Comparison of ENCODE assay signal across 1 cellular context in genomic region chr17:76726766-76727718, GRCh38.
TF ChIP-seq lines count a peak whose summit lies in the region.

A gene with protein sequence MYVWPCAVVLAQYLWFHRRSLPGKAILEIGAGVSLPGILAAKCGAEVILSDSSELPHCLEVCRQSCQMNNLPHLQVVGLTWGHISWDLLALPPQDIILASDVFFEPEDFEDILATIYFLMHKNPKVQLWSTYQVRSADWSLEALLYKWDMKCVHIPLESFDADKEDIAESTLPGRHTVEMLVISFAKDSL (plus strand): TSS chr17:76726839. CDS start chr17:76729711, 2,872 bp downstream.

TF ChIP-seq in HepG2, 621 proteins besides CTCF, POLR2A, EP300 and RAD21 (continued from another document and continues in another):
- TF ChIP-seq RNF2 (conservative IDR thresholded peaks at IDR 0.05; ENCODE audit: low read depth) (peak; percentile 69; the same call in 1 of the 2 replicates), POGK (CRISPR knock-in tag; conservative IDR thresholded peaks at IDR 0.05) (peak; percentile 61; the same call in 1 of the 2 replicates), STAG1 (CRISPR knock-in tag; IDR thresholded peaks at IDR 0.05) (peak; percentile 55), ZNF776 (CRISPR knock-in tag; IDR thresholded peaks at IDR 0.05) (no peak; the same call in 1 of the 2 replicates), ZNF329 (CRISPR knock-in tag; IDR thresholded peaks at IDR 0.05; ENCODE audit: low read depth) (no peak), ZNF639 (CRISPR knock-in tag; conservative IDR thresholded peaks at IDR 0.05) (no peak), ZNF510 (CRISPR knock-in tag; IDR thresholded peaks at IDR 0.05; ENCODE audit: low read depth) (peak; percentile 88; the same call in 1 of the 2 replicates), SRSF9 (IDR thresholded peaks at IDR 0.05; ENCODE audit: borderline replicate concordance, insufficient read depth, low read depth, low read length, poor library complexity, severe bottlenecking) (no peak), RELA (CRISPR knock-in tag; IDR thresholded peaks at IDR 0.05) (0 out of 2 replicates have a peak, but pooled peaks have one; percentile 9), ARID5B (CRISPR knock-in tag; IDR thresholded peaks at IDR 0.05) (no peak), ZNF275 (CRISPR knock-in tag; IDR thresholded peaks at IDR 0.05; ENCODE audit: borderline replicate concordance) (no peak), SIX4 (CRISPR knock-in tag; IDR thresholded peaks at IDR 0.05) (no peak), THAP11 (CRISPR knock-in tag; IDR thresholded peaks at IDR 0.05) (peak; percentile 15; the same call in 1 of the 2 replicates), ZIK1 (CRISPR knock-in tag; IDR thresholded peaks at IDR 0.05; ENCODE audit: borderline replicate concordance, low read depth) (no peak), ZNF20 (CRISPR knock-in tag; IDR thresholded peaks at IDR 0.05) (0 out of 2 replicates have a peak, but pooled peaks have one; percentile 60), ZKSCAN1 (IDR thresholded peaks at IDR 0.05; ENCODE audit: low read length) (no peak), ATF7-NPFF (CRISPR knock-in tag; IDR thresholded peaks at IDR 0.05; ENCODE audit: low read depth) (no peak; the same call in 1 of the 2 replicates), ZNF704 (CRISPR knock-in tag; IDR thresholded peaks at IDR 0.05; ENCODE audit: borderline replicate concordance) (0 out of 2 replicates have a peak, but pooled peaks have one; percentile 53), MEIS2 (CRISPR knock-in tag; IDR thresholded peaks at IDR 0.05) (peak; percentile 29; the same call in 1 of the 2 replicates), ZNF607 (CRISPR knock-in tag; IDR thresholded peaks at IDR 0.05; ENCODE audit: borderline replicate concordance) (0 out of 2 replicates have a peak, but pooled peaks have one; percentile 10), ZNF761 (CRISPR knock-in tag; conservative IDR thresholded peaks at IDR 0.05) (peak; percentile 21; the same call in 1 of the 2 replicates), ZBTB42 (CRISPR knock-in tag; IDR thresholded peaks at IDR 0.05) (peak; percentile 77; the same call in 1 of the 2 replicates), RBM39 (IDR thresholded peaks at IDR 0.05; ENCODE audit: low read depth, low read length, poor library complexity, severe bottlenecking) (peak; percentile 53), MZF1 (CRISPR knock-in tag; IDR thresholded peaks at IDR 0.05; ENCODE audit: borderline replicate concordance) (no peak), HMG20B (CRISPR knock-in tag; conservative IDR thresholded peaks at IDR 0.05) (no peak), ZNF292 (CRISPR knock-in tag; IDR thresholded peaks at IDR 0.05; ENCODE audit: borderline replicate concordance, low read depth) (no peak; the same call in 1 of the 2 replicates), SRSF4 (IDR thresholded peaks at IDR 0.05; ENCODE audit: low read depth, low read length, poor library complexity, severe bottlenecking) (no peak), SETDB1 (CRISPR knock-in tag; IDR thresholded peaks at IDR 0.05; ENCODE audit: borderline replicate concordance) (no peak), HMG20A (CRISPR knock-in tag; IDR thresholded peaks at IDR 0.05; ENCODE audit: borderline replicate concordance) (no peak), SNRNP70 (IDR thresholded peaks at IDR 0.05; ENCODE audit: low read depth, low read length) (no peak), ZC3H13 (CRISPR knock-in tag; IDR thresholded peaks at IDR 0.05) (peak; percentile 90), ZNF850 (CRISPR knock-in tag; conservative IDR thresholded peaks at IDR 0.05) (peak; percentile 21; the same call in 1 of the 2 replicates)
- TF ChIP-seq, protein P1, sequence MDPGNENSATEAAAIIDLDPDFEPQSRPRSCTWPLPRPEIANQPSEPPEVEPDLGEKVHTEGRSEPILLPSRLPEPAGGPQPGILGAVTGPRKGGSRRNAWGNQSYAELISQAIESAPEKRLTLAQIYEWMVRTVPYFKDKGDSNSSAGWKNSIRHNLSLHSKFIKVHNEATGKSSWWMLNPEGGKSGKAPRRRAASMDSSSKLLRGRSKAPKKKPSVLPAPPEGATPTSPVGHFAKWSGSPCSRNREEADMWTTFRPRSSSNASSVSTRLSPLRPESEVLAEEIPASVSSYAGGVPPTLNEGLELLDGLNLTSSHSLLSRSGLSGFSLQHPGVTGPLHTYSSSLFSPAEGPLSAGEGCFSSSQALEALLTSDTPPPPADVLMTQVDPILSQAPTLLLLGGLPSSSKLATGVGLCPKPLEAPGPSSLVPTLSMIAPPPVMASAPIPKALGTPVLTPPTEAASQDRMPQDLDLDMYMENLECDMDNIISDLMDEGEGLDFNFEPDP (CRISPR knock-in tag; conservative IDR thresholded peaks at IDR 0.05): no peak
- TF ChIP-seq, protein P2, sequence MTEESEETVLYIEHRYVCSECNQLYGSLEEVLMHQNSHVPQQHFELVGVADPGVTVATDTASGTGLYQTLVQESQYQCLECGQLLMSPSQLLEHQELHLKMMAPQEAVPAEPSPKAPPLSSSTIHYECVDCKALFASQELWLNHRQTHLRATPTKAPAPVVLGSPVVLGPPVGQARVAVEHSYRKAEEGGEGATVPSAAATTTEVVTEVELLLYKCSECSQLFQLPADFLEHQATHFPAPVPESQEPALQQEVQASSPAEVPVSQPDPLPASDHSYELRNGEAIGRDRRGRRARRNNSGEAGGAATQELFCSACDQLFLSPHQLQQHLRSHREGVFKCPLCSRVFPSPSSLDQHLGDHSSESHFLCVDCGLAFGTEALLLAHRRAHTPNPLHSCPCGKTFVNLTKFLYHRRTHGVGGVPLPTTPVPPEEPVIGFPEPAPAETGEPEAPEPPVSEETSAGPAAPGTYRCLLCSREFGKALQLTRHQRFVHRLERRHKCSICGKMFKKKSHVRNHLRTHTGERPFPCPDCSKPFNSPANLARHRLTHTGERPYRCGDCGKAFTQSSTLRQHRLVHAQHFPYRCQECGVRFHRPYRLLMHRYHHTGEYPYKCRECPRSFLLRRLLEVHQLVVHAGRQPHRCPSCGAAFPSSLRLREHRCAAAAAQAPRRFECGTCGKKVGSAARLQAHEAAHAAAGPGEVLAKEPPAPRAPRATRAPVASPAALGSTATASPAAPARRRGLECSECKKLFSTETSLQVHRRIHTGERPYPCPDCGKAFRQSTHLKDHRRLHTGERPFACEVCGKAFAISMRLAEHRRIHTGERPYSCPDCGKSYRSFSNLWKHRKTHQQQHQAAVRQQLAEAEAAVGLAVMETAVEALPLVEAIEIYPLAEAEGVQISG (CRISPR knock-in tag; IDR thresholded peaks at IDR 0.05): no peak; the same call in 1 of the 2 replicates
- TF ChIP-seq, protein P3, sequence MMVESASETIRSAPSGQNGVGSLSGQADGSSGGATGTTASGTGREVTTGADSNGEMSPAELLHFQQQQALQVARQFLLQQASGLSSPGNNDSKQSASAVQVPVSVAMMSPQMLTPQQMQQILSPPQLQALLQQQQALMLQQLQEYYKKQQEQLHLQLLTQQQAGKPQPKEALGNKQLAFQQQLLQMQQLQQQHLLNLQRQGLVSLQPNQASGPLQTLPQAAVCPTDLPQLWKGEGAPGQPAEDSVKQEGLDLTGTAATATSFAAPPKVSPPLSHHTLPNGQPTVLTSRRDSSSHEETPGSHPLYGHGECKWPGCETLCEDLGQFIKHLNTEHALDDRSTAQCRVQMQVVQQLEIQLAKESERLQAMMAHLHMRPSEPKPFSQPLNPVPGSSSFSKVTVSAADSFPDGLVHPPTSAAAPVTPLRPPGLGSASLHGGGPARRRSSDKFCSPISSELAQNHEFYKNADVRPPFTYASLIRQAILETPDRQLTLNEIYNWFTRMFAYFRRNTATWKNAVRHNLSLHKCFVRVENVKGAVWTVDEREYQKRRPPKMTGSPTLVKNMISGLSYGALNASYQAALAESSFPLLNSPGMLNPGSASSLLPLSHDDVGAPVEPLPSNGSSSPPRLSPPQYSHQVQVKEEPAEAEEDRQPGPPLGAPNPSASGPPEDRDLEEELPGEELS (CRISPR knock-in tag; IDR thresholded peaks at IDR 0.05): no peak
- TF ChIP-seq, protein P4, sequence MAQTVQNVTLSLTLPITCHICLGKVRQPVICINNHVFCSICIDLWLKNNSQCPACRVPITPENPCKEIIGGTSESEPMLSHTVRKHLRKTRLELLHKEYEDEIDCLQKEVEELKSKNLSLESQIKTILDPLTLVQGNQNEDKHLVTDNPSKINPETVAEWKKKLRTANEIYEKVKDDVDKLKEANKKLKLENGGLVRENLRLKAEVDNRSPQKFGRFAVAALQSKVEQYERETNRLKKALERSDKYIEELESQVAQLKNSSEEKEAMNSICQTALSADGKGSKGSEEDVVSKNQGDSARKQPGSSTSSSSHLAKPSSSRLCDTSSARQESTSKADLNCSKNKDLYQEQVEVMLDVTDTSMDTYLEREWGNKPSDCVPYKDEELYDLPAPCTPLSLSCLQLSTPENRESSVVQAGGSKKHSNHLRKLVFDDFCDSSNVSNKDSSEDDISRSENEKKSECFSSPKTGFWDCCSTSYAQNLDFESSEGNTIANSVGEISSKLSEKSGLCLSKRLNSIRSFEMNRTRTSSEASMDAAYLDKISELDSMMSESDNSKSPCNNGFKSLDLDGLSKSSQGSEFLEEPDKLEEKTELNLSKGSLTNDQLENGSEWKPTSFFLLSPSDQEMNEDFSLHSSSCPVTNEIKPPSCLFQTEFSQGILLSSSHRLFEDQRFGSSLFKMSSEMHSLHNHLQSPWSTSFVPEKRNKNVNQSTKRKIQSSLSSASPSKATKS (CRISPR knock-in tag; IDR thresholded peaks at IDR 0.05): no peak
- TF ChIP-seq, protein P5, sequence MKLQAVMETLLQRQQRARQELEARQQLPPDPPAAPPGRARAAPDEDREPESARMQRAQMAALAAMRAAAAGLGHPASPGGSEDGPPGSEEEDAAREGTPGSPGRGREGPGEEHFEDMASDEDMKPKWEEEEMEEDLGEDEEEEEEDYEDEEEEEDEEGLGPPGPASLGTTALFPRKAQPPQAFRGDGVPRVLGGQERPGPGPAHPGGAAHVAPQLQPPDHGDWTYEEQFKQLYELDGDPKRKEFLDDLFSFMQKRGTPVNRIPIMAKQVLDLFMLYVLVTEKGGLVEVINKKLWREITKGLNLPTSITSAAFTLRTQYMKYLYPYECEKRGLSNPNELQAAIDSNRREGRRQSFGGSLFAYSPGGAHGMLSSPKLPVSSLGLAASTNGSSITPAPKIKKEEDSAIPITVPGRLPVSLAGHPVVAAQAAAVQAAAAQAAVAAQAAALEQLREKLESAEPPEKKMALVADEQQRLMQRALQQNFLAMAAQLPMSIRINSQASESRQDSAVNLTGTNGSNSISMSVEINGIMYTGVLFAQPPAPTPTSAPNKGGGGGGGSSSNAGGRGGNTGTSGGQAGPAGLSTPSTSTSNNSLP (IDR thresholded peaks at IDR 0.05; ENCODE audit: low read depth, low read length): no peak
